In genomic region chr19:14413765-14414171, GRCh38 we compare ENCODE assay signal across 1 cellular context.
TF ChIP-seq lines count a peak whose summit lies in the region.

No MANE protein-coding gene starts in this region.

TF ChIP-seq in WTC11, 78 proteins besides CTCF, POLR2A, EP300 and RAD21 (continued from another document):
- TF ChIP-seq ZSCAN18 (CRISPR knock-in tag; IDR thresholded peaks at IDR 0.05) (no peak), ARID4B (CRISPR knock-in tag; IDR thresholded peaks at IDR 0.05; ENCODE audit: borderline replicate concordance) (no peak), TCF7 (CRISPR knock-in tag; IDR thresholded peaks at IDR 0.05; ENCODE audit: low read depth) (no peak), ATF3 (CRISPR knock-in tag; conservative IDR thresholded peaks at IDR 0.05) (no peak), HMGA2 (CRISPR knock-in tag; IDR thresholded peaks at IDR 0.05) (no peak)
TF ChIP-seq in WTC11: peak in this region for 0.
